8 cellular contexts compared by ENCODE assay signal in the genomic region with DNA sequence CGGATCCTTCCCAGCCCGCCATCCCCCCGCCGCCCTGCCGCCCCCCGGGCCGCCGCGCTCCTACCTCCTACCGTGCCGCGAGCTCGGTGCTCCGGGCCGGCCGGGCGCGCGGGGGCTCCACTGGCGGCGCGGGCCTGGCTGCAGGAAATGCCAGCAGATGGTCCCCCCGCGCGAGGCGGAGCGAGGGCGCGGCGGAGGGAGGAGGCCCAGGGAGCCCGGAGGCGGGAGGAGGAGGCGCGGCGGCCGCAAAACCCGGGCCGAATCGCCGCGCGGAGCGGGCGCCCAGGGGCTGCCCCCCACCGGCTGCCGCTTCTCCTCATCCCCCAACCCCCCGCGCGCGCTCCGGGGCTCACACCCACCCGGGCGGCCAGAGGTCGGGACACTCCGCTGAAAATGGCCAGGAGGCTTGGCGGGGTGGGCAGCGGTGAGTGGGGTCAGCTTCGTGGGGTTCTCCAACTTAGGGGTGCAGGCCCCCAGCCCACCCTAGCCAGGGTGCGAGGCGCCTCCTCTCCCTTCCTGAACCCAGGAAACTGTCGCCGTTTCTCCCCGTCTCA. TPM values are rescaled to one million over a fixed set of nuclear protein-coding genes. Genes with fewer than 3 reads are reported as not detected.
A peak's percentile ranks its signal among the peaks of the same experiment; 100 is the strongest.
DNase-seq lines count a peak whose midpoint lies in the region; FAIRE-seq and TF ChIP-seq lines count a peak whose summit lies in the region.

A gene with protein sequence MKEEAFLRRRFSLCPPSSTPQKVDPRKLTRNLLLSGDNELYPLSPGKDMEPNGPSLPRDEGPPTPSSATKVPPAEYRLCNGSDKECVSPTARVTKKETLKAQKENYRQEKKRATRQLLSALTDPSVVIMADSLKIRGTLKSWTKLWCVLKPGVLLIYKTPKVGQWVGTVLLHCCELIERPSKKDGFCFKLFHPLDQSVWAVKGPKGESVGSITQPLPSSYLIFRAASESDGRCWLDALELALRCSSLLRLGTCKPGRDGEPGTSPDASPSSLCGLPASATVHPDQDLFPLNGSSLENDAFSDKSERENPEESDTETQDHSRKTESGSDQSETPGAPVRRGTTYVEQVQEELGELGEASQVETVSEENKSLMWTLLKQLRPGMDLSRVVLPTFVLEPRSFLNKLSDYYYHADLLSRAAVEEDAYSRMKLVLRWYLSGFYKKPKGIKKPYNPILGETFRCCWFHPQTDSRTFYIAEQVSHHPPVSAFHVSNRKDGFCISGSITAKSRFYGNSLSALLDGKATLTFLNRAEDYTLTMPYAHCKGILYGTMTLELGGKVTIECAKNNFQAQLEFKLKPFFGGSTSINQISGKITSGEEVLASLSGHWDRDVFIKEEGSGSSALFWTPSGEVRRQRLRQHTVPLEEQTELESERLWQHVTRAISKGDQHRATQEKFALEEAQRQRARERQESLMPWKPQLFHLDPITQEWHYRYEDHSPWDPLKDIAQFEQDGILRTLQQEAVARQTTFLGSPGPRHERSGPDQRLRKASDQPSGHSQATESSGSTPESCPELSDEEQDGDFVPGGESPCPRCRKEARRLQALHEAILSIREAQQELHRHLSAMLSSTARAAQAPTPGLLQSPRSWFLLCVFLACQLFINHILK (minus strand): TSS at position 159 of the 554 bp plus-strand sequence. CDS start 36,162 bp downstream, outside the sequence.

- no peaks in the 10 kb centered on the region for H3K36me3 ChIP-seq in cardiac muscle cell
- no peaks in the 10 kb centered on the region for H3K36me3 ChIP-seq in tibial artery

- in situ Hi-C loops in SK-MEL-5 (cut with HindIII; ENCODE audit: low pct_unique_long_range_greater_than_20kb, low sequenced_read_pairs): no loop called here

- H3K27me3 ChIP-seq in cardiac muscle cell: no peaks in the 10 kb centered on the region
- no peaks in the 10 kb centered on the region for H3K27me3 ChIP-seq in tibial artery

- intact Hi-C loops in tibial artery (cut with DNase I; ENCODE audit: low total_unique reads): no loop called here

- no peak for FAIRE-seq in GM19239 (lab: Jason Lieb, UNC)

- peak in 2 of 3 experiments; percentile 47 to 56 for DNase-seq in NCI-H1417 (lab: John Stamatoyannopoulos, UW)
- no peak for DNase-seq in NCI-H1417 treated with DMSO at 0.1 percent for 48 hours (lab: John Stamatoyannopoulos, UW)
- DNase-seq in SK-MEL-5 (ENCODE audit: low read depth, low spot score): peak; percentile 60
- DNase-seq in amniotic epithelial cell (ENCODE audit: low read depth): peak; percentile 61
- DNase-seq in cardiac muscle cell (ENCODE audit: low read depth in 1 of 2, low spot score in 1 of 2): peak; percentile 77 to 79
- peak; percentile 48 for DNase-seq in occipital lobe (lab: John Stamatoyannopoulos, UW)
- DNase-seq in tibial artery: peak; percentile 79 to 91
- no peak for DNase-seq in GM19239 (ENCODE audit: insufficient read length, low spot score)

- H3K27ac ChIP-seq in cardiac muscle cell (no peak within 1 kb of the TSS), tibial artery (peak within 1 kb of the TSS; percentile 90 to 93)

- no peak for TF ChIP-seq CTCF in cardiac muscle cell (IDR thresholded peaks at IDR 0.05; ENCODE audit: low read depth, low read length)
- TF ChIP-seq CTCF in tibial artery (IDR thresholded peaks at IDR 0.05): no peak

- peaks cover 35% of the 10 kb centered on the region for H3K4me1 ChIP-seq in cardiac muscle cell (ENCODE audit: low read depth)
- H3K4me1 ChIP-seq in tibial artery: peaks cover 7 to 65% (median 53%) of the 10 kb centered on the region in 4 donors

- no peaks in the 10 kb centered on the region for H3K9me3 ChIP-seq in cardiac muscle cell (ENCODE audit: low read depth)
- H3K9me3 ChIP-seq in tibial artery: no peaks in the 10 kb centered on the region

- H3K4me3 ChIP-seq in cardiac muscle cell (peak within 1 kb of the TSS; percentile 65), tibial artery (peak within 1 kb of the TSS; percentile 73 to 83)

RNA-seq across cellular contexts. Expression of the gene that starts here (rescaled TPM):
- 11.7 and 15.2 TPM in 2 replicates for total RNA-seq in SK-MEL-5 (2014; rRNA removed; shearing (Covaris generic))
- 27.8 and 30.3 TPM in 2 replicates for polyA plus RNA-seq in SK-MEL-5 (2015; cell fraction: cytosol; rRNA removed)
- 71.9 and 89.9 TPM in 2 replicates for polyA plus RNA-seq in SK-MEL-5 (2015; cell fraction: nucleus; rRNA removed)
- total RNA-seq in cardiac muscle cell (29.4 and 33.9 TPM in 2 replicates), occipital lobe (31.2 TPM)
- polyA plus RNA-seq in cardiac muscle cell: 19.3 and 20.9 TPM in 2 replicates

Comparison
In these comparisons a context has a peak if more than half of its experiments do, and no peak if none do; other contexts are left out.
1. DNase-seq: peak in NCI-H1417 (2 of 3), SK-MEL-5 (single experiment), amniotic epithelial cell (single experiment), cardiac muscle cell (2 of 2), occipital lobe (single experiment) and tibial artery (2 of 2); none in NCI-H1417 treated with DMSO at 0.1 percent for 48 hours (single experiment) and GM19239 (single experiment).